In the genomic region with DNA sequence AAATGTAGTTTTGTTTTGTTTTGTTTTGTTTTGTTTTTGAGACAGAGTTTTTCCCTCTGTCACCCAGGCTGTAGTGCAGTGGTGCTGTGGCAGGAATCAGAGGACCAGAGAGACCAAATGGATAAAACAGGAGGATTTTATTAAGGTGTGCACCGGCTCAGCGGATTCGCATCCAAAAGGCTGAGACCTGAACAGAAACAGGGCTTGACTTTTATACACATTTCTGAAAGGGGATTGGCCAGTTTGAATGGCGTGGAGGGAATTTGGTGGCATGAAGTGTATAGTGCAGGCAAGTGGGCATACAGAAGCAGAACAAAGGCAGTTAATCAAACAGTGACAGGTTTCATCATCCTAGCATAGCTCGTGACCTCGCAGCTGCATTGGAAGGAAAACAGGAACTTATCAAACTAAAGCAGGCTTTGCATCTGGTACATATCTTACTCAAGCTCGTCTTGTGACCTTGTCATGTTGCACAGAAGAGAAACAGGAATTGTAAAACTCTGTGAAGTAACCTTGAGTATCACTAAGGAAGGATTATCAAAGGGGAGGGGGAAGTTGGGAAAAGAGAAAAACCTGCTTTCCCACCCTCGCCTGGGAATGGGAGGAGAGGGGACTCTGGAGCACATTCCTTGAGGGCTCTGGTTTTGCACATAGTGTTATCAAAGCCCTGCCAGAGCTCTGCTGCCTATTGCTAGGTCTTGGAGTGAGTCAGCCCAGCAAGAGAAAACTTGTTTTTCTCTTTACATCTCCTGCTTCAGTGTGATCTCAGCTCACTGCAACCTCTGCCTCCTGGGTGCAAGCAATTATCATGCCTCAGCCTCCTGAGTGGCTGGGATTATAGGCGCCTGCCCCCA, we compare ENCODE assay signal across 8 cellular contexts. TPM values are rescaled to one million over a fixed set of nuclear protein-coding genes. Genes with fewer than 3 reads are reported as not detected.
DNase-seq lines count a peak whose midpoint lies in the region; ATAC-seq and TF ChIP-seq lines count a peak whose summit lies in the region.

No MANE protein-coding gene starts in this region.

- no peak for TF ChIP-seq CTCF in GM12865 (IDR thresholded peaks at IDR 0.05; ENCODE audit: insufficient read depth, low read depth, low read length, missing control alignments)
- TF ChIP-seq CTCF in fibroblast of villous mesenchyme (IDR thresholded peaks at IDR 0.05; ENCODE audit: insufficient read depth, low read depth, low read length) = no peak
- TF ChIP-seq CTCF in psoas muscle (IDR thresholded peaks at IDR 0.05) = no peak

- H3K27me3 ChIP-seq in psoas muscle (ENCODE audit: insufficient read depth in 3 of 3, low read length in 2 of 3) = no peaks in the 10 kb centered on the region

- intact Hi-C loops in psoas muscle (cut with DNase I) = no loop called here

- peak overlapping the region; percentile 64 for H3K27ac ChIP-seq in psoas muscle

- 59 to 64% (median 60%) methylated on average over 9 of the region's 9 CpGs for WGBS in psoas muscle, 3 donors

- H3K4me3 ChIP-seq in GM12865 (ENCODE audit: low read depth, low read length) (no peak overlapping the region), fibroblast of villous mesenchyme (ENCODE audit: low read depth, low read length) (no peak overlapping the region), psoas muscle (no peak overlapping the region)

- peaks cover 3% of the 10 kb centered on the region for H3K9me3 ChIP-seq in psoas muscle

- ATAC-seq in psoas muscle (peak; percentile 70 to 92 (median 86)), HG02798 (IDR thresholded peaks at IDR 0.05; ENCODE audit: poor library complexity, unreplicated experiment) (no peak), HG02973 (IDR thresholded peaks at IDR 0.05; ENCODE audit: unreplicated experiment) (no peak), HG02571 (IDR thresholded peaks at IDR 0.05; ENCODE audit: unreplicated experiment) (no peak)

- H3K4me1 ChIP-seq in psoas muscle = no peaks in the 10 kb centered on the region

- peaks cover 0 to 45% of the 10 kb centered on the region in 2 donors for H3K36me3 ChIP-seq in psoas muscle (ENCODE audit: insufficient read depth in 1 of 2, low read depth in 1 of 2)

- peak; percentile 18 for DNase-seq in GM12865 (ENCODE audit: low read depth)
- DNase-seq in SK-N-DZ (ENCODE audit: low spot score) = peak; percentile 68
- peak; percentile 97 for DNase-seq in fibroblast of villous mesenchyme (ENCODE audit: low read depth)
- DNase-seq in psoas muscle = no peak
- no peak for DNase-seq in stimulated activated CD4-positive, alpha-beta T cell treated with anti-CD3 and anti-CD28 coated beads, Interleukin-2, amount 100 ng/mL, for 24 hours

RNA-seq across cellular contexts. Expression of gene C3orf62, which starts 38.5 kb away (rescaled TPM):
- 1.8 and 3.6 TPM in 2 replicates for polyA plus RNA-seq in SK-N-DZ (2014; cell fraction: cytosol; rRNA removed)
- 8.7 and 11.0 TPM in 2 replicates for polyA plus RNA-seq in SK-N-DZ (2014; cell fraction: nucleus; rRNA removed)
- total RNA-seq in fibroblast of villous mesenchyme (1.3 and 2.3 TPM in 2 replicates), psoas muscle (1 to 10 TPM; 1.7 to 2.0 (median 1.9) TPM)
- polyA plus RNA-seq in psoas muscle = 1 to 10 TPM; 1.5 to 3.7 (median 2.8) TPM

Comparison
In these comparisons a context has a peak if more than half of its experiments do, and no peak if none do; other contexts are left out.
1. DNase-seq: peak in GM12865 (single experiment), SK-N-DZ (single experiment) and fibroblast of villous mesenchyme (single experiment); none in psoas muscle (0 of 2) and stimulated activated CD4-positive, alpha-beta T cell treated with anti-CD3 and anti-CD28 coated beads, Interleukin-2, amount 100 ng/mL, for 24 hours (0 of 2).
2. ATAC-seq: peak in psoas muscle (4 of 4); none in HG02798 (single experiment), HG02973 (single experiment) and HG02571 (single experiment).